In genomic region chr5:138467711-138468132, GRCh38 we compare ENCODE assay signal across 1 cellular context.
TF ChIP-seq lines count a peak whose summit lies in the region.

No MANE protein-coding gene starts in this region.

TF ChIP-seq in GM23338, 12 proteins besides CTCF, POLR2A, EP300 and RAD21 (continued from another document):
- no peak for TF ChIP-seq ZNF462 (CRISPR knock-in tag; IDR thresholded peaks at IDR 0.05)
- TF ChIP-seq ZNF114 (CRISPR knock-in tag; IDR thresholded peaks at IDR 0.05), result no peak
- no peak for TF ChIP-seq POLR2AphosphoS5 (IDR thresholded peaks at IDR 0.05; ENCODE audit: low read depth)
- TF ChIP-seq EZH2 (IDR thresholded peaks at IDR 0.05; ENCODE audit: low read depth, unreplicated experiment), result no peak
- TF ChIP-seq CREB1 (CRISPR knock-in tag; IDR thresholded peaks at IDR 0.05; ENCODE audit: low read depth), result no peak
- TF ChIP-seq STAT1 (IDR thresholded peaks at IDR 0.05; ENCODE audit: unreplicated experiment), result no peak
- TF ChIP-seq ETS1 (IDR thresholded peaks at IDR 0.05), result no peak
TF ChIP-seq in GM23338: peak in this region for 0.
